Comparison of ENCODE assay signal across 8 cellular contexts in the genomic region with DNA sequence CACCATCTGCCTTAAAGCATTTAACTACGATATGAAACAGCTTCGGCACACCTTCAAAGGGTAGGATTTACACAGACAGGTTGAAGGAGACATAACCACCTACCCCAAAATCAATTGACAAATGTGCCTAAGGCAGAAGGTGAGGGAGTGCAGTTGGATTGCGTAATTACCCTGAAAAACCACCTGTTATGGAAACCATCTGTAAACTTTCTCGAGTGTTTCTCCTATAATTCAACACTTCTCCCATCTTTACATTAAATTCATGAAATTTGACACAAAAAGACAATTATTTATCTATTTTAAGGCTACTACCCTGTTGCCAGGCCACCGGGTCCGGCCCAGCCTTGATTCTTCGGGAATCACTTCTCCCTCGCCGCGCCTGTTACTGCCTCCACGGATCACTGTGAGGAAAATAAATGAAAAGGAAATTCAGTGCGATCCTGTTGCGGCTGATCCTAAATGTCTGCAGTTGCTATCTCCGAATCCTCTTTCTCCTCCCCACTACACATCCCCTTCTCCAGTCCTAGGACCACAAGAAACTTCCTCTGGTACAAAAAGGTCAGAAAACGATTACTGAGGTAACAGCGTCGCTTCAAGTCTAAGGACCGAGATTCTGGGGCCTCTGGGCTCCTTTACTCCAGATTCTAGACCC. TPM values are rescaled to one million over a fixed set of nuclear protein-coding genes. Genes with fewer than 3 reads are reported as not detected.
DNase-seq lines count a peak whose midpoint lies in the region; ATAC-seq, FAIRE-seq and TF ChIP-seq lines count a peak whose summit lies in the region.

No MANE protein-coding gene starts in this region.

- no peak for DNase-seq in activated CD4-positive, alpha-beta T cell treated with anti-CD3 and anti-CD28 coated beads, Interleukin-2, amount 10 ng/mL, durations not matched to agents 7 days and 5 days
- DNase-seq in activated CD4-positive, alpha-beta T cell treated with anti-CD3 and anti-CD28 coated beads, Interleukin-2, amount 50 U/mL, for 1 hour = no peak
- DNase-seq in NCI-H146 (lab: John Stamatoyannopoulos, UW) = peak; percentile 61
- peak; percentile 41 for DNase-seq in bronchial epithelial cell (ENCODE audit: low read depth)
- no peak for DNase-seq in left lung
- DNase-seq in thoracic aorta (ENCODE audit: low spot score) = no peak
- DNase-seq in HT-29 (ENCODE audit: low spot score) = no peak
- no peak for DNase-seq in GM19240 (ENCODE audit: insufficient read length, low spot score)

- no peaks in the 10 kb centered on the region for H3K27me3 ChIP-seq in bronchial epithelial cell (ENCODE audit: control insufficient read depth, insufficient read depth, low read length)
- no peaks in the 10 kb centered on the region for H3K27me3 ChIP-seq in left lung
- no peaks in the 10 kb centered on the region for H3K27me3 ChIP-seq in thoracic aorta (replicated peaks; ENCODE audit: insufficient read depth)

- H3K4me1 ChIP-seq in left lung (peaks cover 7 to 21% of the 10 kb centered on the region in 2 donors), thoracic aorta (ENCODE audit: control insufficient read depth in 1 of 2, low read depth in 2 of 2) (peaks cover 4 to 23% of the 10 kb centered on the region in 2 donors)

- H3K27ac ChIP-seq in left lung = peak overlapping the region; percentile 74 to 91
- H3K27ac ChIP-seq in thoracic aorta = peak overlapping the region; percentile 67 to 74

- no peak for TF ChIP-seq CTCF in bronchial epithelial cell (IDR thresholded peaks at IDR 0.05; ENCODE audit: insufficient read depth, low read length, severe bottlenecking)
- no peak for TF ChIP-seq CTCF in left lung (IDR thresholded peaks at IDR 0.05)
- TF ChIP-seq CTCF in thoracic aorta (IDR thresholded peaks at IDR 0.05) = no peak

- CTCF ChIA-PET in activated CD4-positive, alpha-beta T cell treated with anti-CD3 and anti-CD28 coated beads, Interleukin-2, amount 10 ng/mL, durations not matched to agents 7 days and 5 days (lab: Charles Lee) = interaction anchor here (0.6 kb wide), 2 partner anchors 8 to 54 kb away, joined by 3 read pairs; no protein-coding TSS in a partner anchor

- POLR2A ChIA-PET in activated CD4-positive, alpha-beta T cell treated with anti-CD3 and anti-CD28 coated beads, Interleukin-2, amount 10 ng/mL, durations not matched to agents 7 days and 5 days (lab: Charles Lee) = no interaction called here

- H3K4me3 Mint-ChIP-seq in activated CD4-positive, alpha-beta T cell treated with anti-CD3 and anti-CD28 coated beads, Interleukin-2, amount 10 ng/mL, durations not matched to agents 7 days and 5 days = peak overlapping the region; percentile 81

- H3K4me3 ChIP-seq in bronchial epithelial cell (ENCODE audit: low read depth, low read length) = peak overlapping the region; percentile 57
- H3K4me3 ChIP-seq in left lung = peak overlapping the region; percentile 77 to 79
- peak overlapping the region; percentile 88 for H3K4me3 ChIP-seq in thoracic aorta

- no peak for FAIRE-seq in bronchial epithelial cell (lab: Jason Lieb, UNC)

- peak overlapping the region; percentile 95 for H3K27ac Mint-ChIP-seq in activated CD4-positive, alpha-beta T cell treated with anti-CD3 and anti-CD28 coated beads, Interleukin-2, amount 10 ng/mL, durations not matched to agents 7 days and 5 days

- H3K36me3 Mint-ChIP-seq in activated CD4-positive, alpha-beta T cell treated with anti-CD3 and anti-CD28 coated beads, Interleukin-2, amount 10 ng/mL, durations not matched to agents 7 days and 5 days (ENCODE audit: low read depth) = peaks cover 29% of the 10 kb centered on the region

- peaks cover 6% of the 10 kb centered on the region for H3K36me3 ChIP-seq in bronchial epithelial cell (ENCODE audit: control insufficient read depth, insufficient read depth, low read length)
- peaks cover 0 to 17% of the 10 kb centered on the region in 2 donors for H3K36me3 ChIP-seq in left lung
- H3K36me3 ChIP-seq in thoracic aorta = peaks cover 3% of the 10 kb centered on the region

- H3K27me3 Mint-ChIP-seq in activated CD4-positive, alpha-beta T cell treated with anti-CD3 and anti-CD28 coated beads, Interleukin-2, amount 10 ng/mL, durations not matched to agents 7 days and 5 days = no peaks in the 10 kb centered on the region

- intact Hi-C loops in left lung (cut with DNase I) = no loop called here

- ATAC-seq in left lung (peak; percentile 11), thoracic aorta (ENCODE audit: insufficient number of reproducible peaks, low FRiP score, low read depth) (no peak)

- H3K9me3 ChIP-seq in left lung = no peaks in the 10 kb centered on the region
- no peaks in the 10 kb centered on the region for H3K9me3 ChIP-seq in thoracic aorta

- no peaks in the 10 kb centered on the region for H3K9me3 Mint-ChIP-seq in activated CD4-positive, alpha-beta T cell treated with anti-CD3 and anti-CD28 coated beads, Interleukin-2, amount 10 ng/mL, durations not matched to agents 7 days and 5 days

- H3K4me1 Mint-ChIP-seq in activated CD4-positive, alpha-beta T cell treated with anti-CD3 and anti-CD28 coated beads, Interleukin-2, amount 10 ng/mL, durations not matched to agents 7 days and 5 days = peaks cover 44% of the 10 kb centered on the region

RNA-seq across cellular contexts. Expression of gene IQCB1, which starts 0.7 kb away (rescaled TPM):
- 10 to 100 TPM; 28.4 to 34.0 TPM for total RNA-seq in activated CD4-positive, alpha-beta T cell treated with anti-CD3 and anti-CD28 coated beads, Interleukin-2, amount 10 ng/mL, durations not matched to agents 7 days and 5 days
- total RNA-seq in bronchial epithelial cell (25.6 and 34.0 TPM in 2 replicates), left lung (10 to 100 TPM; 11.9 to 23.9 TPM), thoracic aorta (10 to 100 TPM; 19.3 to 28.4 TPM)
- total RNA-seq in HT-29 (2014; rRNA removed; shearing (Covaris generic)) = 15.0 and 17.0 TPM in 2 replicates

RNA-seq across cellular contexts. Expression of gene EAF2, which starts 0.8 kb away (rescaled TPM):
- 10 to 100 TPM in 1 of 2 experiments, 1 to 10 TPM in 1; 9.4 to 11.7 TPM for total RNA-seq in activated CD4-positive, alpha-beta T cell treated with anti-CD3 and anti-CD28 coated beads, Interleukin-2, amount 10 ng/mL, durations not matched to agents 7 days and 5 days
- 5.6 and 7.9 TPM in 2 replicates for total RNA-seq in bronchial epithelial cell
- total RNA-seq in left lung = 10 to 100 TPM in 1 of 2 donors, 1 to 10 TPM in 1; 5.1 to 13.5 TPM
- 1 to 10 TPM; 3.7 to 5.1 TPM for total RNA-seq in thoracic aorta
- 0.86 and 1.3 TPM in 2 replicates for total RNA-seq in HT-29 (2014; rRNA removed; shearing (Covaris generic))

RNA-seq across cellular contexts. Expression of gene SLC15A2, which starts 60.0 kb away (rescaled TPM):
- total RNA-seq in activated CD4-positive, alpha-beta T cell treated with anti-CD3 and anti-CD28 coated beads, Interleukin-2, amount 10 ng/mL, durations not matched to agents 7 days and 5 days = 1 to 10 TPM; 2.2 TPM
- total RNA-seq in bronchial epithelial cell (2.6 and 2.8 TPM in 2 replicates), left lung (10 to 100 TPM; 30.9 to 61.7 TPM), thoracic aorta (1 to 10 TPM; 4.7 to 5.1 TPM)
- 0.28 and 2.3 TPM in 2 replicates for total RNA-seq in HT-29 (2014; rRNA removed; shearing (Covaris generic))

Comparison
In these comparisons a context has a peak if more than half of its experiments do, and no peak if none do; other contexts are left out.
1. DNase-seq: peak in NCI-H146 (single experiment) and bronchial epithelial cell (single experiment); none in activated CD4-positive, alpha-beta T cell treated with anti-CD3 and anti-CD28 coated beads, Interleukin-2, amount 10 ng/mL, durations not matched to agents 7 days and 5 days (single experiment), activated CD4-positive, alpha-beta T cell treated with anti-CD3 and anti-CD28 coated beads, Interleukin-2, amount 50 U/mL, for 1 hour (single experiment), left lung (0 of 2), thoracic aorta (single experiment), HT-29 (single experiment) and GM19240 (single experiment).
2. Peak in every context shown above with its lines, with median percentiles within 50 percentile points of each other: H3K4me3 ChIP-seq.